Comparison of ENCODE assay signal across 5 cellular contexts in genomic region chr2:36653155-36653554, GRCh38. TPM values are rescaled to one million over a fixed set of nuclear protein-coding genes. Genes with fewer than 3 reads are reported as not detected.
"Had no signal": no experiment of that assay in that cellular context is flagged by ENCODE, and none has a peak within 500 bp of the region (broad histone marks: within the 10 kb centered on the region; RNA-seq: fewer than 3 reads in every experiment).

No MANE protein-coding gene starts in this region.

- H2AFZ ChIP-seq: GM23338 had no signal

- DNase-seq: H9, HCEC 1CT had no signal

- H3K4me3 ChIP-seq: GM23338 had no signal

- ATAC-seq: GM23338 had no signal

RNA-seq across cellular contexts. Expression of gene VIT, which starts 43.4 kb away (rescaled TPM):
- total RNA-seq: GM23338, H1, HT-29 had no signal
- polyA plus RNA-seq: GM23338 had no signal
